ENCODE assay signal across 8 cellular contexts in the genomic region with DNA sequence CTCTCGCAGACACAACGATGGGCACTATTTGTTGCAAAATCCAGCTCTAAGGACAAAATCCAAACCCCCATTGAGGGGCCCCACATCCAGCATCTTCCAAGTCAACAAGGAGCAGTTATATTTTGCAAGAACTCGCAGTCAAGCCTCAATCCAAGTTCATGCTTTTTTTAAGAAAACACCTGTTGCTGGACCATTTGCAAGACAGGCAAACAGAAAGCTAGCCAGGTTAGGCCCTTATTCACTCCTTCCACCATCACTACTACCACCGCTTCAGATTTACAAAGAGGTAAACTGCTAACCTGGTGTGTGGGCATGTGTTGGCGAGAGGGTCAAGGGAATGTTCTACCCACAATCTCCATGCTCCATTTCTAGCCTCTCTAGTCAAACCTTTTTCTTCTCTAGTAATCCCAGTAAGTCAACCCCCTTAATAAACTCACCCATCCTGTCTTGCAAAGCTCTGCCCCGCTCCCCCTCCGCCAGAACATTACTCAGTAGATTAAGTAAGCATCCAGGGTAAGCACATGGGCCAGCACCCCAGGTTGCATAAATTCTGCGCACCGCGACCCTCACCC. TPM values are rescaled to one million over a fixed set of nuclear protein-coding genes. Genes with fewer than 3 reads are reported as not detected.
DNase-seq lines count a peak whose midpoint lies in the region; FAIRE-seq and TF ChIP-seq lines count a peak whose summit lies in the region.

No MANE protein-coding gene starts in this region.

- DNase-seq in activated T-cell treated with anti-CD3 and anti-CD28 coated beads for 1 hour (ENCODE audit: low read depth) (peak; percentile 3), activated T-cell treated with anti-CD3 and anti-CD28 coated beads for 4 hours (no peak), keratinocyte (ENCODE audit: low read depth, low spot score) (no peak), posterior vena cava (ENCODE audit: low spot score) (no peak), NOMO-1 treated with DMSO at 0.1 percent for 48 hours (lab: John Stamatoyannopoulos, UW; ENCODE audit: unreplicated experiment) (no peak), NCI-H748 treated with DMSO at 0.1 percent for 48 hours (lab: John Stamatoyannopoulos, UW) (no peak)

- intact Hi-C loops in posterior vena cava (cut with DNase I), result no loop called here

- H3K9me3 Mint-ChIP-seq in activated naive CD8-positive, alpha-beta T cell (ENCODE audit: low read depth), result no peaks in the 10 kb centered on the region

- peaks cover 6% of the 10 kb centered on the region for H3K36me3 Mint-ChIP-seq in activated naive CD8-positive, alpha-beta T cell

- peaks cover 43% of the 10 kb centered on the region for H3K4me1 Mint-ChIP-seq in activated naive CD8-positive, alpha-beta T cell (ENCODE audit: low read depth)

- peaks cover 28% of the 10 kb centered on the region for H3K79me2 ChIP-seq in keratinocyte (ENCODE audit: control insufficient read depth, insufficient read depth, low read length)

- H3K4me3 Mint-ChIP-seq in activated naive CD8-positive, alpha-beta T cell, result peak overlapping the region; percentile 96

- H3K27ac ChIP-seq in keratinocyte (ENCODE audit: control insufficient read depth, insufficient read depth, low read length) (peak overlapping the region; percentile 73), thymus (ENCODE audit: low read depth) (no peak overlapping the region)

- H3K9ac ChIP-seq in keratinocyte (ENCODE audit: control insufficient read depth, extremely low read depth, insufficient read depth, low read length), result peak overlapping the region; percentile 89

- TF ChIP-seq CTCF in keratinocyte (optimal IDR thresholded peaks at IDR 0.05 in 1 of 3, IDR thresholded peaks at IDR 0.05 in 1 of 3, conservative IDR thresholded peaks at IDR 0.05 in 1 of 3; ENCODE audit: extremely low read depth in 1 of 3, insufficient read depth in 2 of 3, low read length in 3 of 3), result no peak

- H3K9me1 ChIP-seq in keratinocyte (ENCODE audit: control insufficient read depth, extremely low read depth, insufficient read depth, low read length), result no peaks in the 10 kb centered on the region

- H3K4me2 ChIP-seq in keratinocyte (ENCODE audit: control insufficient read depth, extremely low read depth, insufficient read depth, low read depth, low read length), result peak overlapping the region; percentile 81

- dilution Hi-C loops in keratinocyte (cut with MboI; ENCODE audit: extremely low pct_ligation_motif_present, low sequenced_read_pairs), result no loop called here

- H3K9me3 ChIP-seq in keratinocyte (ENCODE audit: control insufficient read depth, low read depth, low read length) (no peaks in the 10 kb centered on the region), thymus (ENCODE audit: control insufficient read depth) (no peaks in the 10 kb centered on the region)

- H3K36me3 ChIP-seq in keratinocyte (ENCODE audit: control insufficient read depth in 2 of 2, extremely low read depth in 1 of 2, insufficient read depth in 2 of 2, low read length in 2 of 2) (no peaks in the 10 kb centered on the region), thymus (ENCODE audit: control insufficient read depth, insufficient read depth) (no peaks in the 10 kb centered on the region)

- H3K4me3 ChIP-seq in keratinocyte (ENCODE audit: control insufficient read depth in 2 of 3, extremely low read depth in 1 of 3, insufficient read depth in 2 of 3, low read depth in 1 of 3, low read length in 3 of 3) (peak overlapping the region; percentile 85 to 96 (median 91)), thymus (ENCODE audit: low read length) (peak overlapping the region; percentile 80)

- H4K20me1 ChIP-seq in keratinocyte (ENCODE audit: control insufficient read depth, extremely low read depth, insufficient read depth, low read length), result no peaks in the 10 kb centered on the region

- WGBS in thymus, result 66% methylated on average over 10 of the region's 10 CpGs

- H3K4me1 ChIP-seq in keratinocyte (ENCODE audit: control insufficient read depth, extremely low read depth, insufficient read depth, low read length) (peaks cover 17% of the 10 kb centered on the region), thymus (ENCODE audit: control insufficient read depth, insufficient read depth, low read length) (peaks cover 10% of the 10 kb centered on the region)

- H3K27ac Mint-ChIP-seq in activated naive CD8-positive, alpha-beta T cell, result peak overlapping the region; percentile 90

- no peak overlapping the region for H2AFZ ChIP-seq in keratinocyte (ENCODE audit: control insufficient read depth, low read length)

- H3K27me3 ChIP-seq in keratinocyte (ENCODE audit: control insufficient read depth, extremely low read depth, insufficient read depth, low read length) (no peaks in the 10 kb centered on the region), thymus (ENCODE audit: control insufficient read depth, insufficient read depth) (no peaks in the 10 kb centered on the region)

- no peaks in the 10 kb centered on the region for H3K27me3 Mint-ChIP-seq in activated naive CD8-positive, alpha-beta T cell

- FAIRE-seq in keratinocyte (lab: Jason Lieb, UNC), result no peak

RNA-seq across cellular contexts. Expression of a gene that starts 0.7 kb away (rescaled TPM):
- polyA plus RNA-seq in keratinocyte, result 43.7 to 56.6 TPM (median 49.0 TPM) in 3 replicates
- polyA plus RNA-seq in keratinocyte (2011; ENCODE audit: low read depth), result 64.5 TPM
- polyA plus RNA-seq in keratinocyte (2011; cell fraction: cytosol; rRNA removed), result 45.5 and 64.3 TPM in 2 replicates
- 36.5 and 44.1 TPM in 2 replicates for polyA plus RNA-seq in keratinocyte (2011; cell fraction: nucleus; rRNA removed)
- polyA plus RNA-seq in keratinocyte (2012; ENCODE audit: low replicate concordance), result 31.0 and 46.4 TPM in 2 replicates
- polyA minus RNA-seq in keratinocyte, result 51.0 to 77.9 TPM (median 62.7 TPM) in 3 replicates
- 74.8 TPM for polyA minus RNA-seq in keratinocyte (2011; cell fraction: cytosol; rRNA and poly(A)+ RNA removed)
- polyA minus RNA-seq in keratinocyte (2011; cell fraction: nucleus; rRNA and poly(A)+ RNA removed), result 19.6 and 24.7 TPM in 2 replicates
- polyA plus RNA-seq in thymus, result 28.0 TPM
- total RNA-seq in posterior vena cava, result 10 to 100 TPM; 44.5 to 46.9 TPM

RNA-seq across cellular contexts. Expression of a gene that starts 50.7 kb away (rescaled TPM):
- 30.6 to 48.1 TPM (median 42.7 TPM) in 3 replicates for polyA plus RNA-seq in keratinocyte
- polyA plus RNA-seq in keratinocyte (2011; ENCODE audit: low read depth), result 64.0 TPM
- polyA plus RNA-seq in keratinocyte (2011; cell fraction: cytosol; rRNA removed), result 27.6 and 38.9 TPM in 2 replicates
- polyA plus RNA-seq in keratinocyte (2011; cell fraction: nucleus; rRNA removed), result 44.5 and 47.4 TPM in 2 replicates
- polyA plus RNA-seq in keratinocyte (2012; ENCODE audit: low replicate concordance), result 49.6 and 51.8 TPM in 2 replicates
- polyA minus RNA-seq in keratinocyte, result 18.5 to 65.9 TPM (median 34.3 TPM) in 3 replicates
- polyA minus RNA-seq in keratinocyte (2011; cell fraction: cytosol; rRNA and poly(A)+ RNA removed), result 19.4 TPM
- polyA minus RNA-seq in keratinocyte (2011; cell fraction: nucleus; rRNA and poly(A)+ RNA removed), result 8.3 and 10.8 TPM in 2 replicates
- polyA plus RNA-seq in thymus, result 70.0 TPM
- total RNA-seq in posterior vena cava, result 10 to 100 TPM; 46.4 to 53.6 TPM
